Comparison of ENCODE assay signal across 1 cellular context in genomic region chr4:15784959-15785634, GRCh38.
TF ChIP-seq lines count a peak whose summit lies in the region.

No MANE protein-coding gene starts in this region.

TF ChIP-seq in GM12878, 131 proteins besides CTCF, POLR2A, EP300 and RAD21 (continued from another document and continues in another):
- TF ChIP-seq KLF5 (IDR thresholded peaks at IDR 0.05; ENCODE audit: partially characterized antibody) (no peak), CHD4 (IDR thresholded peaks at IDR 0.05) (no peak), EED (IDR thresholded peaks at IDR 0.05; ENCODE audit: low read depth) (peak; percentile 84), SREBF1 (IDR thresholded peaks at IDR 0.05; ENCODE audit: low read length) (no peak), NKRF (conservative IDR thresholded peaks at IDR 0.05) (no peak), CUX1 (IDR thresholded peaks at IDR 0.05; ENCODE audit: insufficient replicate concordance, low read depth, low read length) (no peak), TBL1XR1 (IDR thresholded peaks at IDR 0.05; ENCODE audit: low read depth, low read length) (no peak), E4F1 (IDR thresholded peaks at IDR 0.05; ENCODE audit: borderline replicate concordance, partially characterized antibody) (no peak), EZH2 (IDR thresholded peaks at IDR 0.05; ENCODE audit: borderline replicate concordance, control insufficient read depth, low read depth, low read length) (no peak), POLR2AphosphoS5 (IDR thresholded peaks at IDR 0.05; ENCODE audit: low read length) (no peak), SP1 (IDR thresholded peaks at IDR 0.05; ENCODE audit: low read depth, low read length) (no peak), KAT2A (conservative IDR thresholded peaks at IDR 0.05; ENCODE audit: control insufficient read depth, low read depth, low read length) (no peak), EGR1 (IDR thresholded peaks at IDR 0.05; ENCODE audit: borderline replicate concordance in 1 of 2, low read depth in 2 of 2, low read length in 2 of 2) (no peak), IRF4 (IDR thresholded peaks at IDR 0.05; ENCODE audit: low read depth, low read length) (peak; percentile 78), MTA3 (IDR thresholded peaks at IDR 0.05; ENCODE audit: borderline replicate concordance, low read length) (no peak), ZSCAN29 (IDR thresholded peaks at IDR 0.05) (no peak), ZNF274 (IDR thresholded peaks at IDR 0.05; ENCODE audit: insufficient read depth, insufficient read length) (no peak), YBX1 (IDR thresholded peaks at IDR 0.05) (no peak), MEF2A (IDR thresholded peaks at IDR 0.05; ENCODE audit: insufficient read depth, low read depth, low read length) (peak; percentile 46; the same call in 1 of the 2 replicates), TCF12 (IDR thresholded peaks at IDR 0.05; ENCODE audit: low read depth, low read length) (peak; percentile 96), RB1 (IDR thresholded peaks at IDR 0.05; ENCODE audit: borderline replicate concordance) (no peak), STAT1 (conservative IDR thresholded peaks at IDR 0.05) (no peak), IKZF2 (IDR thresholded peaks at IDR 0.05) (peak; percentile 87 to 91), NFIC (IDR thresholded peaks at IDR 0.05; ENCODE audit: low read depth, low read length) (peak; percentile 77), SMC3 (IDR thresholded peaks at IDR 0.05; ENCODE audit: borderline replicate concordance, low read length) (no peak), E2F4 (IDR thresholded peaks at IDR 0.05; ENCODE audit: low read depth, low read length) (no peak), BCL11A (IDR thresholded peaks at IDR 0.05; ENCODE audit: low read depth, low read length) (no peak), NR2C2 (IDR thresholded peaks at IDR 0.05; ENCODE audit: borderline replicate concordance, control insufficient read depth, insufficient read length, low read depth) (no peak), ZBED1 (IDR thresholded peaks at IDR 0.05; ENCODE audit: borderline replicate concordance) (peak; percentile 25; the same call in 1 of the 2 replicates), HSF1 (IDR thresholded peaks at IDR 0.05; ENCODE audit: low read depth, low read length) (no peak), STAT3 (IDR thresholded peaks at IDR 0.05; ENCODE audit: low read depth, low read length) (no peak), PAX5 (IDR thresholded peaks at IDR 0.05; ENCODE audit: borderline replicate concordance, low read depth, low read length) (no peak), IRF5 (IDR thresholded peaks at IDR 0.05; ENCODE audit: borderline replicate concordance) (no peak), PKNOX1 (IDR thresholded peaks at IDR 0.05) (no peak), ZNF384 (IDR thresholded peaks at IDR 0.05; ENCODE audit: borderline replicate concordance, low read depth, low read length) (peak; percentile 71), BACH1 (IDR thresholded peaks at IDR 0.05; ENCODE audit: borderline replicate concordance) (peak; percentile 92), SMAD1 (IDR thresholded peaks at IDR 0.05; ENCODE audit: low read depth, partially characterized antibody) (no peak), DPF2 (IDR thresholded peaks at IDR 0.05) (peak; percentile 96), CHD1 (IDR thresholded peaks at IDR 0.05; ENCODE audit: low read depth, low read length) (no peak), JUND (IDR thresholded peaks at IDR 0.05; ENCODE audit: low read depth, low read length) (no peak), BRCA1 (IDR thresholded peaks at IDR 0.05; ENCODE audit: low read depth, low read length) (no peak), SRF (IDR thresholded peaks at IDR 0.05; ENCODE audit: low read depth in 2 of 2, low read length in 2 of 2) (0 out of 4 replicates have a peak, but pooled peaks of 1 of the 2 experiments have one; percentile 48), ZNF217 (IDR thresholded peaks at IDR 0.05) (peak; percentile 78; the same call in 1 of the 2 replicates), REST (IDR thresholded peaks at IDR 0.05; ENCODE audit: low read depth, low read length) (no peak), MEF2B (IDR thresholded peaks at IDR 0.05; ENCODE audit: partially characterized antibody, poor library complexity, severe bottlenecking) (no peak), BMI1 (IDR thresholded peaks at IDR 0.05; ENCODE audit: borderline replicate concordance) (peak; percentile 71; the same call in 1 of the 2 replicates), MXI1 (IDR thresholded peaks at IDR 0.05; ENCODE audit: low read depth, low read length) (no peak), NRF1 (conservative IDR thresholded peaks at IDR 0.05; ENCODE audit: low read depth, low read length) (no peak)
